In genomic region chr15:61101543-61101942, GRCh38 we compare ENCODE assay signal across 24 cellular contexts.
"Had no signal": no experiment of that assay in that cellular context is flagged by ENCODE, and none has a peak within 500 bp of the region (broad histone marks: within the 10 kb centered on the region; RNA-seq: fewer than 3 reads in every experiment).

No MANE protein-coding gene starts in this region.

- FAIRE-seq: HepG2 had no signal

- H3K9me3 ChIP-seq: MG63 had no signal

- H3K36me3 ChIP-seq: MG63 had no signal

- H3K4me3 ChIP-seq: MG63 had no signal

- DNase-seq: IMR-90; Karpas-422; KG1; MG63; NCI-H1092; NCI-H1105 treated with DMSO at 0.1 percent for 48 hours; NCI-H1436; NCI-H187; NCI-H2029; NCI-H2081 treated with DMSO at 0.1 percent for 48 hours; NCI-H2171; NCI-H226; NCI-H446; NCI-H510A; NCI-H524 treated with DMSO at 0.1 percent for 48 hours; NCI-H69; NCI-H774; NK-92 treated with Interleukin-12 subunit alpha and Interleukin-12 subunit beta, amount 100 ng/mL, for 24 hours; PC-3; SHP77 had no signal

- ATAC-seq: HepG2, Panc1, PC-3, SK-N-SH treated with all-trans-retinoic acid at 6 μM for 48 hours had no signal

- H3K27ac ChIP-seq: RWPE1 had no signal

- H3K27me3 ChIP-seq: MG63 had no signal
